9 cellular contexts compared by ENCODE assay signal in the genomic region with DNA sequence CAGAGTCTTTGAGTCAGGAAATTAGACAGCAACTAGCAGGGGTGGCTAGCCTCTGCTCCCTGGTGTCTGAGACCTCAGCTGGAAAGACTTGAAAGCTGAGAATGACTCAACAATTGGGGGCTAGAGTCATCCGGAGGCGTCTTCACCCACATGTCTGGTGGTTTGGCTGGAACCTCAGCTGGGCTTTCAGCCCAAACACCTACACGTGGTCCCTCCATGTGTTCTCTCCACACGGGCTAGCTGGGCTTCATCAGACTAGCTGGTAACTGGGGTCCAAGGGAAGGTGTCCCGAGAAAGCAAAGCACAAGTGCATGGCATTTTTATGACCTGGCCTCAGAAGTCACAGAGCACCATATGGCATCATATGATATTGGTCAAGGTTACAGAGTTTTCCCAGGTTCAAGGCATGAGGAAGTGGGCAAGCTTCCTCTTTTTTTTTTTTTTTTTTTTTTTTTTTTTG. TPM values are rescaled to one million over a fixed set of nuclear protein-coding genes. Genes with fewer than 3 reads are reported as not detected.
DNase-seq lines count a peak whose midpoint lies in the region; ATAC-seq, FAIRE-seq and TF ChIP-seq lines count a peak whose summit lies in the region.
"Had no signal": no experiment of that assay in that cellular context is flagged by ENCODE, and none has a peak within 500 bp of the region (broad histone marks: within the 10 kb centered on the region; RNA-seq: fewer than 3 reads in every experiment).

No MANE protein-coding gene starts in this region.

- peaks cover 10 to 21% (median 18%) of the 10 kb centered on the region in 4 donors for H3K9me3 ChIP-seq in stomach

- H3K36me3 ChIP-seq in stomach = peaks cover 0 to 4% (median 0%) of the 10 kb centered on the region in 4 donors

- no peak overlapping the region for H3K4me3 ChIP-seq in AG10803 (ENCODE audit: low read length)
- no peak overlapping the region for H3K4me3 ChIP-seq in stomach

- TF ChIP-seq CTCF in AG10803 (conservative IDR thresholded peaks at IDR 0.05; ENCODE audit: low read length) (no peak; the same call in 1 of the 2 replicates), stomach (IDR thresholded peaks at IDR 0.05) (no peak)

- H3K4me1 ChIP-seq in stomach = peaks cover 0 to 14% (median 0%) of the 10 kb centered on the region in 4 donors

- TF ChIP-seq EP300 in stomach (IDR thresholded peaks at IDR 0.05) = no peak

- H3K27ac ChIP-seq in stomach = peak overlapping the region in 1 of 5 donors; percentile 30

- no peak for TF ChIP-seq POLR2A in stomach (IDR thresholded peaks at IDR 0.05)

- DNase-seq in AG10803 (ENCODE audit: low read depth) (peak; percentile 97), hepatic stellate cell (ENCODE audit: low spot score) (peak; percentile 40), urothelium cell line (ENCODE audit: low spot score) (peak; percentile 82), DMS114 treated with DMSO at 0.1 percent for 48 hours (lab: John Stamatoyannopoulos, UW; ENCODE audit: unreplicated experiment) (no peak), stomach (no peak)
- DNase-seq in activated CD4-positive, alpha-beta T cell treated with anti-CD3 and anti-CD28 coated beads for 48 hours = peak; percentile 73

- 41 to 79% (median 71%) methylated on average over 5 of the region's 5 CpGs for WGBS in stomach, 5 donors

- H3K27me3 ChIP-seq in stomach = no peaks in the 10 kb centered on the region

- no peak for FAIRE-seq in urothelium cell line (lab: Jason Lieb, UNC)
- FAIRE-seq: colon had no signal

- intact Hi-C loops in stomach (cut with DNase I; ENCODE audit: low total_unique reads) = no loop called here

- ATAC-seq in GM19397 (IDR thresholded peaks at IDR 0.05; ENCODE audit: unreplicated experiment) (peak; percentile 89), HG03378 (IDR thresholded peaks at IDR 0.05; ENCODE audit: unreplicated experiment) (peak; percentile 89)

RNA-seq across cellular contexts. Expression of gene ABHD2, which starts 19.9 kb away (rescaled TPM):
- 100 to 1,000 TPM in 4 of 5 donors, 10 to 100 TPM in 1; 16.5 to 192 (median 148) TPM for total RNA-seq in stomach
- 10 to 100 TPM in 1 of 3 donors, 1 to 10 TPM in 2; 5.1 to 16.9 (median 8.9) TPM for polyA plus RNA-seq in stomach

Comparison
In these comparisons a context has a peak if more than half of its experiments do, and no peak if none do; other contexts are left out.
1. DNase-seq: peak in AG10803 (single experiment), activated CD4-positive, alpha-beta T cell treated with anti-CD3 and anti-CD28 coated beads for 48 hours (single experiment), hepatic stellate cell (single experiment) and urothelium cell line (single experiment); none in DMS114 treated with DMSO at 0.1 percent for 48 hours (single experiment) and stomach (single experiment).